Comparison of ENCODE assay signal across 25 cellular contexts in genomic region chrX:43898406-43898805, GRCh38. TPM values are rescaled to one million over a fixed set of nuclear protein-coding genes. Genes with fewer than 3 reads are reported as not detected.
"Had no signal": no experiment of that assay in that cellular context is flagged by ENCODE, and none has a peak within 500 bp of the region (broad histone marks: within the 10 kb centered on the region; RNA-seq: fewer than 3 reads in every experiment).

No MANE protein-coding gene starts in this region.

- DNase-seq: central memory CD4-positive, alpha-beta T cell; effector CD8-positive, alpha-beta T cell; foreskin keratinocyte; glutamatergic neuron; heart right ventricle; hypothalamus; mesenchymal stem cell; mucosa of descending colon; naive B cell; right cardiac atrium; small intestine; stimulated activated CD4-positive, alpha-beta T cell treated with anti-CD3 and anti-CD28 coated beads, Interleukin-15, amount 100 ng/mL, for 24 hours; stimulated activated CD4-positive, alpha-beta T cell treated with anti-CD3 and anti-CD28 coated beads, Interleukin-2, amount 100 ng/mL, for 48 hours; stimulated activated naive B cell treated with anti-CD40 and anti-IgM and Interleukin-4, amounts not matched to agents 10 μg/mL and 1 μg/mL and 100 μg/mL, for 72 hours; upper lobe of left lung had no signal

- H3K27me3 ChIP-seq: esophagus muscularis mucosa, foreskin keratinocyte, neutrophil, suprapubic skin, upper lobe of left lung had no signal

- FAIRE-seq: endothelial cell of umbilical vein, keratinocyte, small intestine, urothelium cell line had no signal

- H3K4me1 ChIP-seq: esophagus muscularis mucosa, foreskin keratinocyte, parathyroid adenoma, suprapubic skin, tibial nerve, upper lobe of left lung had no signal

- H3K27ac ChIP-seq: esophagus muscularis mucosa, foreskin keratinocyte, heart right ventricle, neutrophil, parathyroid adenoma, suprapubic skin, upper lobe of left lung had no signal

- H3K36me3 ChIP-seq: esophagus muscularis mucosa, heart right ventricle, neutrophil, suprapubic skin, tibial nerve, upper lobe of left lung had no signal

- H3K4me3 ChIP-seq: esophagus muscularis mucosa, heart right ventricle, mucosa of descending colon, suprapubic skin, tibial nerve, upper lobe of left lung had no signal

- H3K9me3 ChIP-seq: esophagus muscularis mucosa, heart right ventricle, mucosa of descending colon, neutrophil, suprapubic skin, tibial nerve, upper lobe of left lung had no signal

- ATAC-seq: foreskin keratinocyte; mucosa of descending colon; natural killer cell treated with Interleukin-12 subunit alpha and Interleukin-12 subunit beta and Interleukin-15 and Interleukin-18, amount 100 ng/mL, for 72 hours; right cardiac atrium; stimulated activated naive B cell treated with anti-CD40 and anti-IgM and Interleukin-4, amounts not matched to agents 10 μg/mL and 1 μg/mL and 100 μg/mL, for 72 hours had no signal

RNA-seq across cellular contexts. Expression of gene MAOB, which starts 16.2 kb away (rescaled TPM):
- total RNA-seq: endothelial cell of umbilical vein; foreskin keratinocyte; lung microvascular endothelial cell; natural killer cell treated with Interleukin-12 subunit alpha and Interleukin-12 subunit beta and Interleukin-15 and Interleukin-18, amount 100 ng/mL, for 72 hours had no signal
- polyA plus RNA-seq: endothelial cell of umbilical vein, foreskin keratinocyte had no signal
